In the genomic region with DNA sequence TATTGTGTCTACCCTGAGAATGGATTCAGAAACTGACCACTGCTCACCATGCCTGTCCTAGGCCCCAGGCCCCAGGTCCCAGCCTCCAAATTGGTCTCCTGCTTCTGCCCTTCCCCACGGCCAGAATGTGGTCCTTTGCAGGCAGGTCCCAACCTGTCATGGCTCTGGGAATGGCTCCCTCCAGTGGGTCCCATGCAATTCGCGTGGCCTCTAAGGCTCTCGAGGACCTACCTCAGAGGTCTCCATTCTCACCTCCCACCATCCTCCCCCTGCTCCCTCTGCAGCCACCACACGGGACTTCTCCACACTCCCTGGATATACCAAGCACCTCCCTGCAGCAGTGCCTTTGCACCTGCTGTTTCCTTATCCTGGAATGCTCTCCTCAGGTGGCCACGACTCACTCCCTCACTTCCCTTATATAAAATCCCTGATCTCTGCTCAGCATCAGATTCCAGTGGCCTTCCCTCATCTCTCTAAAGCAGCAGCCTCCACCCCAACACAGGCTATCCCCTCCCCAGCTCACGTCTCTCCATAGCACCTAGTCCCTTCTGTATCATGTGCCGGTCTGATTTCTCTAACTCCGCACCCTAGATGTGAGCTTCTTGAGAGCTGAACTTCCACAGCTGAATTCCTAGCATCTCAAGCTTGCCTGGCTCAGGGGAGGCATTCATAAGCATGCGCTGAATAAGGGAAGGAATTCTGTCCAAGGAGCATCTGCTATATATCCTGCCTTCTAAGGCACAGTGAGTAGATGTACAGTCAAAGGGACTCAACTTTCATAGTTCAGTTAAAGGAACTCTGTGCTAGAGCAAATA, we compare ENCODE assay signal across 1 cellular context.
TF ChIP-seq lines count a peak whose summit lies in the region.

No MANE protein-coding gene starts in this region.

TF ChIP-seq in HepG2, 621 proteins besides CTCF, POLR2A, EP300 and RAD21 (continued from another document):
- TF ChIP-seq, protein P1, sequence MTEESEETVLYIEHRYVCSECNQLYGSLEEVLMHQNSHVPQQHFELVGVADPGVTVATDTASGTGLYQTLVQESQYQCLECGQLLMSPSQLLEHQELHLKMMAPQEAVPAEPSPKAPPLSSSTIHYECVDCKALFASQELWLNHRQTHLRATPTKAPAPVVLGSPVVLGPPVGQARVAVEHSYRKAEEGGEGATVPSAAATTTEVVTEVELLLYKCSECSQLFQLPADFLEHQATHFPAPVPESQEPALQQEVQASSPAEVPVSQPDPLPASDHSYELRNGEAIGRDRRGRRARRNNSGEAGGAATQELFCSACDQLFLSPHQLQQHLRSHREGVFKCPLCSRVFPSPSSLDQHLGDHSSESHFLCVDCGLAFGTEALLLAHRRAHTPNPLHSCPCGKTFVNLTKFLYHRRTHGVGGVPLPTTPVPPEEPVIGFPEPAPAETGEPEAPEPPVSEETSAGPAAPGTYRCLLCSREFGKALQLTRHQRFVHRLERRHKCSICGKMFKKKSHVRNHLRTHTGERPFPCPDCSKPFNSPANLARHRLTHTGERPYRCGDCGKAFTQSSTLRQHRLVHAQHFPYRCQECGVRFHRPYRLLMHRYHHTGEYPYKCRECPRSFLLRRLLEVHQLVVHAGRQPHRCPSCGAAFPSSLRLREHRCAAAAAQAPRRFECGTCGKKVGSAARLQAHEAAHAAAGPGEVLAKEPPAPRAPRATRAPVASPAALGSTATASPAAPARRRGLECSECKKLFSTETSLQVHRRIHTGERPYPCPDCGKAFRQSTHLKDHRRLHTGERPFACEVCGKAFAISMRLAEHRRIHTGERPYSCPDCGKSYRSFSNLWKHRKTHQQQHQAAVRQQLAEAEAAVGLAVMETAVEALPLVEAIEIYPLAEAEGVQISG (CRISPR knock-in tag; IDR thresholded peaks at IDR 0.05): no peak
- TF ChIP-seq, protein P2, sequence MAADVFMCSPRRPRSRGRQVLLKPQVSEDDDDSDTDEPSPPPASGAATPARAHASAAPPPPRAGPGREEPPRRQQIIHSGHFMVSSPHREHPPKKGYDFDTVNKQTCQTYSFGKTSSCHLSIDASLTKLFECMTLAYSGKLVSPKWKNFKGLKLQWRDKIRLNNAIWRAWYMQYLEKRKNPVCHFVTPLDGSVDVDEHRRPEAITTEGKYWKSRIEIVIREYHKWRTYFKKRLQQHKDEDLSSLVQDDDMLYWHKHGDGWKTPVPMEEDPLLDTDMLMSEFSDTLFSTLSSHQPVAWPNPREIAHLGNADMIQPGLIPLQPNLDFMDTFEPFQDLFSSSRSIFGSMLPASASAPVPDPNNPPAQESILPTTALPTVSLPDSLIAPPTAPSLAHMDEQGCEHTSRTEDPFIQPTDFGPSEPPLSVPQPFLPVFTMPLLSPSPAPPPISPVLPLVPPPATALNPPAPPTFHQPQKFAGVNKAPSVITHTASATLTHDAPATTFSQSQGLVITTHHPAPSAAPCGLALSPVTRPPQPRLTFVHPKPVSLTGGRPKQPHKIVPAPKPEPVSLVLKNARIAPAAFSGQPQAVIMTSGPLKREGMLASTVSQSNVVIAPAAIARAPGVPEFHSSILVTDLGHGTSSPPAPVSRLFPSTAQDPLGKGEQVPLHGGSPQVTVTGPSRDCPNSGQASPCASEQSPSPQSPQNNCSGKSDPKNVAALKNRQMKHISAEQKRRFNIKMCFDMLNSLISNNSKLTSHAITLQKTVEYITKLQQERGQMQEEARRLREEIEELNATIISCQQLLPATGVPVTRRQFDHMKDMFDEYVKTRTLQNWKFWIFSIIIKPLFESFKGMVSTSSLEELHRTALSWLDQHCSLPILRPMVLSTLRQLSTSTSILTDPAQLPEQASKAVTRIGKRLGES (CRISPR knock-in tag; IDR thresholded peaks at IDR 0.05; ENCODE audit: borderline replicate concordance): no peak
- TF ChIP-seq FLYWCH1 (CRISPR knock-in tag; IDR thresholded peaks at IDR 0.05) (no peak), ESRRA (CRISPR knock-in tag; IDR thresholded peaks at IDR 0.05; ENCODE audit: low read depth) (no peak)
- TF ChIP-seq, protein P3, sequence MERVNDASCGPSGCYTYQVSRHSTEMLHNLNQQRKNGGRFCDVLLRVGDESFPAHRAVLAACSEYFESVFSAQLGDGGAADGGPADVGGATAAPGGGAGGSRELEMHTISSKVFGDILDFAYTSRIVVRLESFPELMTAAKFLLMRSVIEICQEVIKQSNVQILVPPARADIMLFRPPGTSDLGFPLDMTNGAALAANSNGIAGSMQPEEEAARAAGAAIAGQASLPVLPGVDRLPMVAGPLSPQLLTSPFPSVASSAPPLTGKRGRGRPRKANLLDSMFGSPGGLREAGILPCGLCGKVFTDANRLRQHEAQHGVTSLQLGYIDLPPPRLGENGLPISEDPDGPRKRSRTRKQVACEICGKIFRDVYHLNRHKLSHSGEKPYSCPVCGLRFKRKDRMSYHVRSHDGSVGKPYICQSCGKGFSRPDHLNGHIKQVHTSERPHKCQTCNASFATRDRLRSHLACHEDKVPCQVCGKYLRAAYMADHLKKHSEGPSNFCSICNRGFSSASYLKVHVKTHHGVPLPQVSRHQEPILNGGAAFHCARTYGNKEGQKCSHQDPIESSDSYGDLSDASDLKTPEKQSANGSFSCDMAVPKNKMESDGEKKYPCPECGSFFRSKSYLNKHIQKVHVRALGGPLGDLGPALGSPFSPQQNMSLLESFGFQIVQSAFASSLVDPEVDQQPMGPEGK (CRISPR knock-in tag; IDR thresholded peaks at IDR 0.05): no peak
